Comparison of ENCODE assay signal across 27 cellular contexts in the genomic region with DNA sequence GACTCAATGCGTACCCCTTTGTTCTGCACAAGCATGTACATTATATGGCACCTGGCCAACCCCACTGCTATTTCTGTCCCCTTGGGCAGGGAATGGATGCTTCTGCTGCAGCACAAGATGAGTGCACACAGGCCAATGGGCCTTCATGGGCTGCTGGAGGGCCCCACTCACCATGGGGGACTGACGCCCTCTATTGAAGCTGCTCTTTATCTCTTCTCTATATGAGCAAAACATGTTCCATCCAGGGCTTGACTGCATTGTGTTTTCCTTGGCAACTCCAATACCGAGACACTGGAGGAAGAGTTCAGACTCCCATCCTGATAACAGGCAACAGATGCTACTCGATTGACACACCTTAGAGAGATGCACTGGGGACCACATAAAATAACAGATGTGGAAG.
DNase-seq lines count a peak whose midpoint lies in the region; ATAC-seq, FAIRE-seq and TF ChIP-seq lines count a peak whose summit lies in the region.
"Had no signal": no experiment of that assay in that cellular context is flagged by ENCODE, and none has a peak within 500 bp of the region (broad histone marks: within the 10 kb centered on the region; RNA-seq: fewer than 3 reads in every experiment).

No MANE protein-coding gene starts in this region.

- no peak for FAIRE-seq in endothelial cell of umbilical vein (lab: Jason Lieb, UNC)
- FAIRE-seq: bronchial epithelial cell had no signal

- no peaks in the 10 kb centered on the region for H3K9me2 ChIP-seq in PC-3 (replicated peaks; ENCODE audit: low read length)

- H3K9me3 Mint-ChIP-seq in natural killer cell treated with Interleukin-12 subunit alpha and Interleukin-12 subunit beta and Interleukin-15 and Interleukin-18, amount 100 ng/mL, for 72 hours, result no peaks in the 10 kb centered on the region
- no peaks in the 10 kb centered on the region for H3K9me3 Mint-ChIP-seq in natural killer cell
- H3K9me3 Mint-ChIP-seq in activated CD8-positive, alpha-beta T cell treated with anti-CD3 and anti-CD28 coated beads for 36 hours, result no peaks in the 10 kb centered on the region
- H3K9me3 Mint-ChIP-seq: activated B cell treated with CpG ODN at 0.5 μM for 24 hours; activated CD4-positive, alpha-beta memory T cell treated with anti-CD3 and anti-CD28 coated beads, Interleukin-2, amount 10 ng/mL, durations not matched to agents 7 days and 5 days; naive B cell had no signal

- no TSS peak for BruUV-seq in PC-3 (replicated peaks; lab: Mats Ljungman, UMichigan)
- BruUV-seq in endothelial cell of umbilical vein (replicated peaks; lab: Mats Ljungman, UMichigan), result no TSS peak

- no peaks in the 10 kb centered on the region for H3K27me3 Mint-ChIP-seq in natural killer cell treated with Interleukin-12 subunit alpha and Interleukin-12 subunit beta and Interleukin-15 and Interleukin-18, amount 100 ng/mL, for 72 hours
- no peaks in the 10 kb centered on the region for H3K27me3 Mint-ChIP-seq in natural killer cell (ENCODE audit: low read depth in 2 of 2)
- H3K27me3 Mint-ChIP-seq in activated CD8-positive, alpha-beta T cell treated with anti-CD3 and anti-CD28 coated beads for 36 hours, result peaks cover 2% of the 10 kb centered on the region

- H3K36me3 Mint-ChIP-seq in natural killer cell treated with Interleukin-12 subunit alpha and Interleukin-12 subunit beta and Interleukin-15 and Interleukin-18, amount 100 ng/mL, for 72 hours, result no peaks in the 10 kb centered on the region
- no peaks in the 10 kb centered on the region for H3K36me3 Mint-ChIP-seq in natural killer cell
- H3K36me3 Mint-ChIP-seq in activated CD8-positive, alpha-beta T cell treated with anti-CD3 and anti-CD28 coated beads for 36 hours (ENCODE audit: low read depth), result no peaks in the 10 kb centered on the region
- H3K36me3 Mint-ChIP-seq: CD14-positive monocyte had no signal

- no peaks in the 10 kb centered on the region for H3K36me3 ChIP-seq in PC-3 (ENCODE audit: low read depth, low read length)
- no peaks in the 10 kb centered on the region for H3K36me3 ChIP-seq in endothelial cell of umbilical vein (ENCODE audit: control insufficient read depth in 2 of 2, extremely low read depth in 1 of 2, insufficient read depth in 2 of 2, low read length in 2 of 2)
- H3K36me3 ChIP-seq: ovary, sigmoid colon had no signal

- CTCF ChIA-PET in PC-3 (lab: Charles Lee) (no interaction called here), endothelial cell of umbilical vein (lab: Charles Lee) (interaction anchor here (0.7 to 2.1 kb wide), 3 partner anchors 11 to 253 kb away, joined by 3 to 5 read pairs (median 3); no protein-coding TSS in a partner anchor)
- CTCF ChIA-PET in activated CD8-positive, alpha-beta T cell treated with anti-CD3 and anti-CD28 coated beads for 36 hours (lab: Charles Lee), result no interaction called here

- H3K9me1 ChIP-seq in endothelial cell of umbilical vein (replicated peaks; ENCODE audit: control insufficient read depth, extremely low read depth, insufficient read depth, low read length), result no peaks in the 10 kb centered on the region

- H3K79me2 ChIP-seq in PC-3 (ENCODE audit: low read length), result no peaks in the 10 kb centered on the region
- no peaks in the 10 kb centered on the region for H3K79me2 ChIP-seq in endothelial cell of umbilical vein (ENCODE audit: control insufficient read depth, insufficient read depth, low read length)

- no peak for DNase-seq in natural killer cell treated with Interleukin-12 subunit alpha and Interleukin-12 subunit beta and Interleukin-15 and Interleukin-18, amount 100 ng/mL, for 72 hours (ENCODE audit: low spot score)
- DNase-seq in natural killer cell (no peak), PC-3 (no peak), endothelial cell of umbilical vein (ENCODE audit: low read depth, low spot score) (no peak), posterior vena cava (ENCODE audit: low spot score) (no peak)
- no peak for DNase-seq in activated CD8-positive, alpha-beta T cell treated with anti-CD3 and anti-CD28 coated beads for 36 hours
- DNase-seq in stimulated activated CD8-positive, alpha-beta memory T cell treated with anti-CD3 and anti-CD28 coated beads, Interleukin-4, amount 100 ng/mL, for 48 hours, result no peak
- DNase-seq: activated B cell treated with CpG ODN at 0.5 μM for 24 hours; activated CD4-positive, alpha-beta memory T cell treated with anti-CD3 and anti-CD28 coated beads, Interleukin-2, amount 10 ng/mL, durations not matched to agents 7 days and 5 days; activated T-cell treated with anti-CD3 and anti-CD28 coated beads for 4 hours; GF-D8; head of caudate nucleus; mesendoderm; naive B cell; NCI-H1105 treated with DMSO at 0.1 percent for 48 hours; NCI-H2081; NCI-H446 treated with DMSO at 0.1 percent for 48 hours; NK-92 treated with Interleukin-12 subunit alpha and Interleukin-12 subunit beta, amount 100 ng/mL, for 24 hours; ovary; RPMI8226; sigmoid colon; substantia nigra had no signal

- dilution Hi-C loops in endothelial cell of umbilical vein (cut with MboI; ENCODE audit: extremely low pct_ligation_motif_present, low sequenced_read_pairs), result no loop called here

- POLR2A ChIA-PET in PC-3 (lab: Charles Lee; ENCODE audit: unreplicated experiment) (no interaction called here), endothelial cell of umbilical vein (lab: Charles Lee) (no interaction called here)
- POLR2A ChIA-PET in activated CD8-positive, alpha-beta T cell treated with anti-CD3 and anti-CD28 coated beads for 36 hours (lab: Charles Lee), result no interaction called here

- peak overlapping the region; percentile 95; the same call in 1 of the 2 replicates for H3K27ac ChIP-seq in PC-3 (ENCODE audit: low read length)
- peak overlapping the region; percentile 98 for H3K27ac ChIP-seq in endothelial cell of umbilical vein (ENCODE audit: insufficient read depth, low read depth, low read length)
- H3K27ac ChIP-seq: coronary artery, ovary, sigmoid colon had no signal

- H3K4me3 ChIP-seq in PC-3 (ENCODE audit: low read length) (no peak overlapping the region), endothelial cell of umbilical vein (replicated peaks in 1 of 3; ENCODE audit: insufficient read depth in 1 of 3, low read depth in 1 of 3, low read length in 3 of 3) (no peak overlapping the region)
- H3K4me3 ChIP-seq: coronary artery, ovary, sigmoid colon had no signal

- TF ChIP-seq POLR2A in endothelial cell of umbilical vein (IDR thresholded peaks at IDR 0.05; ENCODE audit: low read depth, low read length), result no peak

- no peak overlapping the region for H3K27ac Mint-ChIP-seq in natural killer cell treated with Interleukin-12 subunit alpha and Interleukin-12 subunit beta and Interleukin-15 and Interleukin-18, amount 100 ng/mL, for 72 hours
- H3K27ac Mint-ChIP-seq in natural killer cell, result no peak overlapping the region
- no peak overlapping the region for H3K27ac Mint-ChIP-seq in activated CD8-positive, alpha-beta T cell treated with anti-CD3 and anti-CD28 coated beads for 36 hours
- H3K27ac Mint-ChIP-seq: activated B cell treated with CpG ODN at 0.5 μM for 24 hours; activated CD4-positive, alpha-beta memory T cell treated with anti-CD3 and anti-CD28 coated beads, Interleukin-2, amount 10 ng/mL, durations not matched to agents 7 days and 5 days; CD14-positive monocyte had no signal

- no peak overlapping the region for H2AFZ ChIP-seq in PC-3 (ENCODE audit: low read length)
- H2AFZ ChIP-seq in endothelial cell of umbilical vein (ENCODE audit: low read depth, low read length), result peak overlapping the region; percentile 28

- H3K9me3 ChIP-seq in PC-3 (ENCODE audit: low read length), result no peaks in the 10 kb centered on the region
- H3K9me3 ChIP-seq in endothelial cell of umbilical vein (replicated peaks; ENCODE audit: control insufficient read depth, insufficient read depth, low read length), result no peaks in the 10 kb centered on the region
- H3K9me3 ChIP-seq: ovary, sigmoid colon had no signal

- H4K20me1 ChIP-seq in PC-3 (ENCODE audit: low read length) (no peaks in the 10 kb centered on the region), endothelial cell of umbilical vein (replicated peaks; ENCODE audit: control insufficient read depth, extremely low read depth, insufficient read depth, low read length) (no peaks in the 10 kb centered on the region)

- intact Hi-C loops in natural killer cell (cut with micrococcal nuclease), result no loop called here
- intact Hi-C loops in PC-3 (cut with micrococcal nuclease), result loop anchor here (2.0 kb wide), 1 partner anchor 43 kb away; no protein-coding TSS in a partner anchor
- intact Hi-C loops in endothelial cell of umbilical vein (cut with micrococcal nuclease), result loop anchor here (2.0 to 10.0 kb wide), 3 partner anchors 29 to 555 kb away; no protein-coding TSS in a partner anchor
- intact Hi-C loops in activated CD8-positive, alpha-beta T cell treated with anti-CD3 and anti-CD28 coated beads for 36 hours (cut with micrococcal nuclease), result no loop called here
- intact Hi-C loops in posterior vena cava (cut with DNase I), result no loop called here

- H3K4me2 ChIP-seq in PC-3 (ENCODE audit: low read length) (no peak overlapping the region), endothelial cell of umbilical vein (ENCODE audit: insufficient read depth, low read length) (no peak overlapping the region)

- TF ChIP-seq CTCF in natural killer cell (IDR thresholded peaks at IDR 0.05) (no peak), PC-3 (conservative IDR thresholded peaks at IDR 0.05; ENCODE audit: low read depth, low read length) (no peak), endothelial cell of umbilical vein (IDR thresholded peaks at IDR 0.05; ENCODE audit: extremely low read depth in 1 of 2, insufficient read depth in 1 of 2, low read depth in 1 of 2, low read length in 2 of 2) (no peak)
- TF ChIP-seq CTCF in activated CD8-positive, alpha-beta T cell treated with anti-CD3 and anti-CD28 coated beads for 36 hours (IDR thresholded peaks at IDR 0.05), result no peak

- peaks cover 48% of the 10 kb centered on the region for H3K4me1 ChIP-seq in PC-3 (ENCODE audit: insufficient read depth, low read length)
- peaks cover 75% of the 10 kb centered on the region for H3K4me1 ChIP-seq in endothelial cell of umbilical vein (ENCODE audit: control insufficient read depth, extremely low read depth, insufficient read depth, low read length)

- H3K4me3 Mint-ChIP-seq in natural killer cell treated with Interleukin-12 subunit alpha and Interleukin-12 subunit beta and Interleukin-15 and Interleukin-18, amount 100 ng/mL, for 72 hours, result no peak overlapping the region
- H3K4me3 Mint-ChIP-seq in natural killer cell, result no peak overlapping the region
- no peak overlapping the region for H3K4me3 Mint-ChIP-seq in activated CD8-positive, alpha-beta T cell treated with anti-CD3 and anti-CD28 coated beads for 36 hours
- H3K4me3 Mint-ChIP-seq: activated B cell treated with CpG ODN at 0.5 μM for 24 hours; activated CD4-positive, alpha-beta memory T cell treated with anti-CD3 and anti-CD28 coated beads, Interleukin-2, amount 10 ng/mL, durations not matched to agents 7 days and 5 days; CD14-positive monocyte had no signal

- no peak overlapping the region for H3K9ac ChIP-seq in PC-3 (ENCODE audit: low read length)
- H3K9ac ChIP-seq in endothelial cell of umbilical vein (replicated peaks; ENCODE audit: extremely low read depth, insufficient read depth, low read length), result no peak overlapping the region

- peaks cover 0 to 5% of the 10 kb centered on the region in 2 donors for H3K4me1 Mint-ChIP-seq in natural killer cell treated with Interleukin-12 subunit alpha and Interleukin-12 subunit beta and Interleukin-15 and Interleukin-18, amount 100 ng/mL, for 72 hours (ENCODE audit: low read depth in 2 of 2)
- H3K4me1 Mint-ChIP-seq in natural killer cell, result no peaks in the 10 kb centered on the region
- no peaks in the 10 kb centered on the region for H3K4me1 Mint-ChIP-seq in activated CD8-positive, alpha-beta T cell treated with anti-CD3 and anti-CD28 coated beads for 36 hours (ENCODE audit: low read depth)
- H3K4me1 Mint-ChIP-seq: activated B cell treated with CpG ODN at 0.5 μM for 24 hours; activated CD4-positive, alpha-beta memory T cell treated with anti-CD3 and anti-CD28 coated beads, Interleukin-2, amount 10 ng/mL, durations not matched to agents 7 days and 5 days; CD14-positive monocyte; naive B cell had no signal

- H3K27me3 ChIP-seq in PC-3 (ENCODE audit: low read length), result no peaks in the 10 kb centered on the region
- no peaks in the 10 kb centered on the region for H3K27me3 ChIP-seq in endothelial cell of umbilical vein (ENCODE audit: control insufficient read depth in 2 of 2, insufficient read depth in 2 of 2, low read length in 2 of 2)
- H3K27me3 ChIP-seq: ovary, sigmoid colon had no signal

- ATAC-seq in natural killer cell treated with Interleukin-12 subunit alpha and Interleukin-12 subunit beta and Interleukin-15 and Interleukin-18, amount 100 ng/mL, for 72 hours, result peak; percentile 17 to 29
- ATAC-seq in natural killer cell (no peak), PC-3 (no peak), GM19463 (IDR thresholded peaks at IDR 0.05; ENCODE audit: unreplicated experiment) (no peak)
- no peak for ATAC-seq in activated CD8-positive, alpha-beta T cell treated with anti-CD3 and anti-CD28 coated beads for 36 hours
- ATAC-seq: SK-N-SH treated with all-trans-retinoic acid at 6 μM for 48 hours had no signal

- H3F3A ChIP-seq in PC-3 (ENCODE audit: low read length, unreplicated experiment), result peaks cover 21% of the 10 kb centered on the region

Comparison
In these comparisons a context has a peak if more than half of its experiments do, and no peak if none do; other contexts are left out.
1. ATAC-seq: peak in natural killer cell treated with Interleukin-12 subunit alpha and Interleukin-12 subunit beta and Interleukin-15 and Interleukin-18, amount 100 ng/mL, for 72 hours (2 of 2); none in natural killer cell (0 of 3), PC-3 (single experiment), GM19463 (single experiment) and activated CD8-positive, alpha-beta T cell treated with anti-CD3 and anti-CD28 coated beads for 36 hours (single experiment).
2. intact Hi-C loops: an anchor here in PC-3 (2.0 kb wide) and endothelial cell of umbilical vein (2.0 to 10.0 kb wide); none called in natural killer cell, activated CD8-positive, alpha-beta T cell treated with anti-CD3 and anti-CD28 coated beads for 36 hours and posterior vena cava.